Comparison of ENCODE assay signal across 9 cellular contexts in the genomic region with DNA sequence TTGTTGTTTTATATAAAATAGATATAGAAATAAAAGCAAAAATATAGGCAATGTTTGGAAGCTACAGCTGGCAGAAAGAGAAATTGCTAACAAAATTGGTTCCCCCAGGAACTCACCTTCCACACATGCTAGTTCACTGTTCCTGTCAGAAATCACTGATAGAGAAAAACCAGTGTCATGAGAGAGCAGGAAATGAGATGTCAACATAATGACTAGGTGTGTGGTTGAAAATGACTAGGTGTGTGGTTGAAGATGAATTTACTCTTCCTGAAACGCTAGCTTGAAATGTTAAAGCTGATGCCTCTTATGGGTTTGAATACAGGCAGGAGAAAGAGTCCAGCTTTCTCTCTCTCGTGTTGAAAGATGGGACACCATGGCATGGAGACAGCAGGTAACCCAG.
DNase-seq lines count a peak whose midpoint lies in the region; ATAC-seq and TF ChIP-seq lines count a peak whose summit lies in the region.
"Had no signal": no experiment of that assay in that cellular context is flagged by ENCODE, and none has a peak within 500 bp of the region (broad histone marks: within the 10 kb centered on the region; RNA-seq: fewer than 3 reads in every experiment).

No MANE protein-coding gene starts in this region.

- peak; percentile 91 for ATAC-seq in GM18519 (IDR thresholded peaks at IDR 0.05; ENCODE audit: low FRiP score, unreplicated experiment)
- ATAC-seq in HG03135 (IDR thresholded peaks at IDR 0.05; ENCODE audit: unreplicated experiment) = peak; percentile 92
- ATAC-seq in activated CD8-positive, alpha-beta T cell treated with anti-CD3 and anti-CD28 coated beads for 36 hours = peak; percentile 92
- ATAC-seq in lower lobe of right lung = no peak

- peaks cover 10% of the 10 kb centered on the region for H3K4me1 Mint-ChIP-seq in activated CD8-positive, alpha-beta T cell treated with anti-CD3 and anti-CD28 coated beads for 36 hours (ENCODE audit: low read depth)

- H3K4me3 Mint-ChIP-seq in activated CD8-positive, alpha-beta T cell treated with anti-CD3 and anti-CD28 coated beads for 36 hours = no peak overlapping the region
- H3K4me3 Mint-ChIP-seq: brain had no signal

- H3K9me3 Mint-ChIP-seq in activated CD8-positive, alpha-beta T cell treated with anti-CD3 and anti-CD28 coated beads for 36 hours = no peaks in the 10 kb centered on the region
- H3K9me3 Mint-ChIP-seq: brain had no signal

- POLR2A ChIA-PET in activated CD8-positive, alpha-beta T cell treated with anti-CD3 and anti-CD28 coated beads for 36 hours (lab: Charles Lee) = no interaction called here
- POLR2A ChIA-PET in RWPE1 (lab: Yijun Ruan, JAX; ENCODE audit: low non-redundant PET) = no interaction called here

- H3K4me3 ChIP-seq in lower lobe of right lung = no peak overlapping the region

- H3K36me3 Mint-ChIP-seq in activated CD8-positive, alpha-beta T cell treated with anti-CD3 and anti-CD28 coated beads for 36 hours (ENCODE audit: low read depth) = no peaks in the 10 kb centered on the region
- H3K36me3 Mint-ChIP-seq: brain had no signal

- H3K36me3 ChIP-seq in lower lobe of right lung = no peaks in the 10 kb centered on the region

- no peaks in the 10 kb centered on the region for H3K27me3 ChIP-seq in lower lobe of right lung (ENCODE audit: low read depth)

- no peak for TF ChIP-seq CTCF in GM20000 (IDR thresholded peaks at IDR 0.05; ENCODE audit: extremely low read depth, missing control alignments)
- TF ChIP-seq CTCF in activated CD8-positive, alpha-beta T cell treated with anti-CD3 and anti-CD28 coated beads for 36 hours (IDR thresholded peaks at IDR 0.05) = no peak
- TF ChIP-seq CTCF in RWPE1 (conservative IDR thresholded peaks at IDR 0.05; ENCODE audit: low read depth) = no peak
- TF ChIP-seq CTCF in lower lobe of right lung (IDR thresholded peaks at IDR 0.05) = no peak

- intact Hi-C loops in activated CD8-positive, alpha-beta T cell treated with anti-CD3 and anti-CD28 coated beads for 36 hours (cut with micrococcal nuclease) = no loop called here
- intact Hi-C loops in lower lobe of right lung (cut with DNase I) = no loop called here

- H3K27me3 Mint-ChIP-seq in activated CD8-positive, alpha-beta T cell treated with anti-CD3 and anti-CD28 coated beads for 36 hours = peaks cover 3% of the 10 kb centered on the region
- H3K27me3 Mint-ChIP-seq: brain had no signal

- DNase-seq in GM20000 (ENCODE audit: low spot score) = peak; percentile 53
- DNase-seq in activated CD8-positive, alpha-beta T cell treated with anti-CD3 and anti-CD28 coated beads for 36 hours = no peak
- no peak for DNase-seq in RWPE1 (ENCODE audit: low spot score)
- DNase-seq in A172 (ENCODE audit: low spot score) = no peak
- DNase-seq in dermis blood vessel endothelial cell = no peak
- DNase-seq in lower lobe of right lung = no peak

- no peaks in the 10 kb centered on the region for H3K9me3 ChIP-seq in lower lobe of right lung

- H3K4me1 ChIP-seq in lower lobe of right lung = no peaks in the 10 kb centered on the region

- H3K27ac ChIP-seq in RWPE1 (no peak overlapping the region), lower lobe of right lung (no peak overlapping the region)

- CTCF ChIA-PET in activated CD8-positive, alpha-beta T cell treated with anti-CD3 and anti-CD28 coated beads for 36 hours (lab: Charles Lee) = interaction anchor here (1.5 kb wide), 1 partner anchor 269 kb away, joined by 4 read pairs; no protein-coding TSS in a partner anchor
- CTCF ChIA-PET in RWPE1 (lab: Yijun Ruan, JAX) = no interaction called here

- H3K27ac Mint-ChIP-seq in activated CD8-positive, alpha-beta T cell treated with anti-CD3 and anti-CD28 coated beads for 36 hours = no peak overlapping the region
- H3K27ac Mint-ChIP-seq: brain had no signal

Comparison
In these comparisons a context has a peak if more than half of its experiments do, and no peak if none do; other contexts are left out.
1. ATAC-seq: peak in GM18519 (single experiment), HG03135 (single experiment) and activated CD8-positive, alpha-beta T cell treated with anti-CD3 and anti-CD28 coated beads for 36 hours (single experiment); none in lower lobe of right lung (0 of 2).